Comparison of ENCODE assay signal across 16 cellular contexts in the genomic region with DNA sequence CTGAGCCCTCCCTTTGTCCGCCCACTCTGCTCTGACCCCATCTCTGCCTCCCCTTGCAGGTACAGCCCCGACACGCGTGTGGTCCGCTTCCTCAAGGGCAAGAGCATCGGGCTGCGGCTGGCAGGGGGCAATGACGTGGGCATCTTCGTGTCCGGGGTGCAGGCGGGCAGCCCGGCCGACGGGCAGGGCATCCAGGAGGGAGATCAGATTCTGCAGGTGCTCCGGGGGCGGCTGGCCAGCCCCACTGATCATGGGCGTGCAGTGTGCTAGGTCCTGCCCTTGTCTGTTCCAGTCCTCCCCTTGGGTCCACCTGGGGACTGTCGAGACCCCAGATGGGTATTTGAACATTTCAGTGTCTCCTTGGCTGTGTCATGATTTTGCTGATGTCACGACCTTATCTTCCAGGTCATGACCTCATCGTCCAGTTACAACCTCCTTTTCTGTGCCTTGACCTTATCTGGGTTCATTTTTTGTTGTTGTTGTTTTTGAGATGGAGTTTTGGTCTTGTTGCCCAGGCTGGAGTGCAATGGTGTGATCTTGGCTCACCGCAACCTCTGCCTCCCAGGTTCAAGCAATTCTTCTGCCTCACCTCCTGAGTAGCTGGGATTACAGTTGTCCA. TPM values are rescaled to one million over a fixed set of nuclear protein-coding genes. Genes with fewer than 3 reads are reported as not detected.
DNase-seq lines count a peak whose midpoint lies in the region; ATAC-seq and TF ChIP-seq lines count a peak whose summit lies in the region.
"Had no signal": no experiment of that assay in that cellular context is flagged by ENCODE, and none has a peak within 500 bp of the region (broad histone marks: within the 10 kb centered on the region; RNA-seq: fewer than 3 reads in every experiment).

No MANE protein-coding gene starts in this region.

- H3K4me1 ChIP-seq in CD4-positive, CD25-positive, alpha-beta regulatory T cell (ENCODE audit: control insufficient read depth, insufficient read depth, low read length, poor library complexity, severe bottlenecking), result peaks cover 24% of the 10 kb centered on the region
- H3K4me1 ChIP-seq in HEK293 (ENCODE audit: control insufficient read depth, insufficient read depth, low read length) (no peaks in the 10 kb centered on the region), osteoblast (ENCODE audit: insufficient read depth, low read length) (no peaks in the 10 kb centered on the region)
- H3K4me1 ChIP-seq: Caco-2 had no signal

- peaks cover 7 to 34% (median 20%) of the 10 kb centered on the region in 4 donors for H3K4me1 Mint-ChIP-seq in CD4-positive, CD25-positive, alpha-beta regulatory T cell
- H3K4me1 Mint-ChIP-seq in neural crest cell, result no peaks in the 10 kb centered on the region
- H3K4me1 Mint-ChIP-seq in naive thymus-derived CD8-positive, alpha-beta T cell, result peaks cover 8 to 21% (median 16%) of the 10 kb centered on the region in 4 donors

- H3K4me3 Mint-ChIP-seq in CD4-positive, CD25-positive, alpha-beta regulatory T cell, result no peak overlapping the region
- H3K4me3 Mint-ChIP-seq in neural crest cell, result no peak overlapping the region
- no peak overlapping the region for H3K4me3 Mint-ChIP-seq in naive thymus-derived CD8-positive, alpha-beta T cell
- H3K4me3 Mint-ChIP-seq: CD8-positive, alpha-beta T cell had no signal

- no peak overlapping the region for H2AFZ ChIP-seq in osteoblast (ENCODE audit: low read length)

- no peaks in the 10 kb centered on the region for H3K27me3 ChIP-seq in CD4-positive, CD25-positive, alpha-beta regulatory T cell (ENCODE audit: control insufficient read depth, insufficient read depth, low read length)
- no peaks in the 10 kb centered on the region for H3K27me3 ChIP-seq in osteoblast (ENCODE audit: insufficient read depth, low read length)

- H3K36me3 Mint-ChIP-seq in CD4-positive, CD25-positive, alpha-beta regulatory T cell, result peaks cover 43% of the 10 kb centered on the region
- no peaks in the 10 kb centered on the region for H3K36me3 Mint-ChIP-seq in neural crest cell (ENCODE audit: low read depth)
- peaks cover 0 to 13% (median 0%) of the 10 kb centered on the region in 3 donors for H3K36me3 Mint-ChIP-seq in naive thymus-derived CD8-positive, alpha-beta T cell

- H3K9me3 Mint-ChIP-seq in CD4-positive, CD25-positive, alpha-beta regulatory T cell, result peaks cover 0 to 2% (median 0%) of the 10 kb centered on the region in 7 donors
- no peaks in the 10 kb centered on the region for H3K9me3 Mint-ChIP-seq in neural crest cell
- H3K9me3 Mint-ChIP-seq in naive thymus-derived CD8-positive, alpha-beta T cell, result no peaks in the 10 kb centered on the region
- H3K9me3 Mint-ChIP-seq: CD8-positive, alpha-beta T cell had no signal

- H4K20me1 ChIP-seq in osteoblast (ENCODE audit: insufficient read depth, low read length), result no peaks in the 10 kb centered on the region

- CTCF ChIA-PET in HEK293 (lab: Yijun Ruan, JAX), result interaction anchor here (0.6 kb wide), 1 partner anchor 1951 kb away, joined by 3 read pairs; no protein-coding TSS in a partner anchor

- H3K4me2 ChIP-seq in osteoblast (ENCODE audit: insufficient read depth, low read length), result no peak overlapping the region

- H3K27ac Mint-ChIP-seq in CD4-positive, CD25-positive, alpha-beta regulatory T cell, result peak overlapping the region in 2 of 3 donors; percentile 78 to 80
- H3K27ac Mint-ChIP-seq in neural crest cell (ENCODE audit: unreplicated experiment), result peak overlapping the region; percentile 4
- H3K27ac Mint-ChIP-seq in naive thymus-derived CD8-positive, alpha-beta T cell, result peak overlapping the region in 1 of 10 donors; percentile 25
- H3K27ac Mint-ChIP-seq: CD8-positive, alpha-beta T cell had no signal

- H3K27me3 Mint-ChIP-seq in CD4-positive, CD25-positive, alpha-beta regulatory T cell, result no peaks in the 10 kb centered on the region
- H3K27me3 Mint-ChIP-seq in neural crest cell (ENCODE audit: low read depth), result peaks cover 16% of the 10 kb centered on the region
- no peaks in the 10 kb centered on the region for H3K27me3 Mint-ChIP-seq in naive thymus-derived CD8-positive, alpha-beta T cell

- H3K4me3 ChIP-seq in CD4-positive, CD25-positive, alpha-beta regulatory T cell (ENCODE audit: low read depth, low read length), result no peak overlapping the region
- H3K4me3 ChIP-seq in HEK293 (ENCODE audit: low read depth, low read length) (no peak overlapping the region), osteoblast (ENCODE audit: insufficient read depth, low read length) (no peak overlapping the region)

- H3K79me2 ChIP-seq in osteoblast (ENCODE audit: insufficient read depth, low read length), result no peaks in the 10 kb centered on the region

- TF ChIP-seq CTCF in HEK293 (tag by site-specific recombination; IDR thresholded peaks at IDR 0.05), result no peak
- no peak for TF ChIP-seq CTCF in neural crest cell (conservative IDR thresholded peaks at IDR 0.05)
- TF ChIP-seq CTCF in osteoblast (IDR thresholded peaks at IDR 0.05; ENCODE audit: extremely low read depth, low read depth, low read length), result no peak

- H3K27ac ChIP-seq in CD4-positive, CD25-positive, alpha-beta regulatory T cell (ENCODE audit: insufficient read depth, low read length, poor library complexity, severe bottlenecking), result no peak overlapping the region
- H3K27ac ChIP-seq in HEK293 (ENCODE audit: extremely low read depth, low read depth, low read length), result no peak overlapping the region
- H3K27ac ChIP-seq in osteoblast (ENCODE audit: low read depth, low read length), result no peak overlapping the region

- POLR2A ChIA-PET in HEK293 (lab: Yijun Ruan, JAX), result no interaction called here
- POLR2A ChIA-PET in naive thymus-derived CD8-positive, alpha-beta T cell (lab: Charles Lee), result no interaction called here

- H3K9me3 ChIP-seq in CD4-positive, CD25-positive, alpha-beta regulatory T cell (ENCODE audit: control insufficient read depth in 2 of 2, low read length in 2 of 2), result no peaks in the 10 kb centered on the region
- H3K9me3 ChIP-seq in HEK293 (ENCODE audit: control insufficient read depth, insufficient read depth, low read depth, low read length) (no peaks in the 10 kb centered on the region), osteoblast (ENCODE audit: low read depth, low read length) (no peaks in the 10 kb centered on the region)
- H3K9me3 ChIP-seq: Caco-2 had no signal

- no peak for DNase-seq in CD4-positive, CD25-positive, alpha-beta regulatory T cell
- no peak for DNase-seq in neural crest cell (ENCODE audit: low read depth, low spot score)
- DNase-seq in osteoblast (ENCODE audit: insufficient read length, low spot score, missing footprints), result peak; percentile 77
- DNase-seq in naive thymus-derived CD8-positive, alpha-beta T cell, result no peak
- DNase-seq: C1 segment of cervical spinal cord; Caco-2; CD8-positive, alpha-beta T cell; DMS153; DND-41; GOT3; HCEC 1CT had no signal

- H3K36me3 ChIP-seq in CD4-positive, CD25-positive, alpha-beta regulatory T cell (ENCODE audit: control insufficient read depth, insufficient read depth, low read length), result peaks cover 20% of the 10 kb centered on the region
- H3K36me3 ChIP-seq in HEK293 (ENCODE audit: control insufficient read depth in 2 of 2, insufficient read depth in 1 of 2, low read length in 2 of 2), result no peaks in the 10 kb centered on the region
- H3K36me3 ChIP-seq in osteoblast (ENCODE audit: insufficient read depth, low read length), result no peaks in the 10 kb centered on the region

- ATAC-seq in CD4-positive, CD25-positive, alpha-beta regulatory T cell (ENCODE audit: low read depth in 2 of 2), result no peak
- ATAC-seq in GM19035 (IDR thresholded peaks at IDR 0.05; ENCODE audit: unreplicated experiment), result no peak
- no peak for ATAC-seq in naive thymus-derived CD8-positive, alpha-beta T cell
- ATAC-seq: CD8-positive, alpha-beta T cell had no signal

RNA-seq across cellular contexts. Expression of a gene that starts 25.3 kb away (rescaled TPM):
- 81.0 TPM for total RNA-seq in CD4-positive, CD25-positive, alpha-beta regulatory T cell
- 10 to 100 TPM; 35.0 to 50.2 (median 44.2) TPM for polyA plus RNA-seq in CD4-positive, CD25-positive, alpha-beta regulatory T cell
- 22.8 and 24.5 TPM in 2 replicates for total RNA-seq in neural crest cell
- 22.4 and 24.2 TPM in 2 replicates for total RNA-seq in osteoblast
- total RNA-seq in naive thymus-derived CD8-positive, alpha-beta T cell, result 10 to 100 TPM; 72.8 to 80.4 TPM
- polyA plus RNA-seq in naive thymus-derived CD8-positive, alpha-beta T cell, result 10 to 100 TPM; 25.0 to 33.0 (median 27.1) TPM

RNA-seq across cellular contexts. Expression of a gene that starts 26.3 kb away (rescaled TPM):
- 98.0 TPM for total RNA-seq in CD4-positive, CD25-positive, alpha-beta regulatory T cell
- 100 to 1,000 TPM; 143 to 208 (median 177) TPM for polyA plus RNA-seq in CD4-positive, CD25-positive, alpha-beta regulatory T cell
- 41.7 and 41.9 TPM in 2 replicates for total RNA-seq in neural crest cell
- total RNA-seq in osteoblast, result 41.6 and 44.8 TPM in 2 replicates
- total RNA-seq in naive thymus-derived CD8-positive, alpha-beta T cell, result 10 to 100 TPM; 51.6 to 51.9 TPM
- 100 to 1,000 TPM in 2 of 3 donors, 10 to 100 TPM in 1; 92.5 to 168 (median 120) TPM for polyA plus RNA-seq in naive thymus-derived CD8-positive, alpha-beta T cell

RNA-seq across cellular contexts. Expression of a gene that starts 28.0 kb away (rescaled TPM):
- 20.6 TPM for total RNA-seq in CD4-positive, CD25-positive, alpha-beta regulatory T cell
- 10 to 100 TPM; 22.9 to 34.4 (median 29.9) TPM for polyA plus RNA-seq in CD4-positive, CD25-positive, alpha-beta regulatory T cell
- total RNA-seq in neural crest cell (not detected in 2 replicates), osteoblast (not detected in 2 replicates)
- total RNA-seq in naive thymus-derived CD8-positive, alpha-beta T cell, result 10 to 100 TPM; 13.0 TPM
- polyA plus RNA-seq in naive thymus-derived CD8-positive, alpha-beta T cell, result 10 to 100 TPM in 1 of 3 donors, 1 to 10 TPM in 2; 5.2 to 11.1 (median 8.9) TPM
- total RNA-seq: A673 had no signal
- polyA plus RNA-seq: BJ had no signal

RNA-seq across cellular contexts. Expression of a gene that starts 35.8 kb away (rescaled TPM):
- total RNA-seq in CD4-positive, CD25-positive, alpha-beta regulatory T cell, result not detected
- polyA plus RNA-seq in CD4-positive, CD25-positive, alpha-beta regulatory T cell, result under 1 TPM in 2 of 4 donors, not detected in 2; 0.08 to 0.09 TPM
- total RNA-seq in neural crest cell (not detected in 2 replicates), osteoblast (not detected in 2 replicates)
- not detected for total RNA-seq in naive thymus-derived CD8-positive, alpha-beta T cell
- not detected for polyA plus RNA-seq in naive thymus-derived CD8-positive, alpha-beta T cell
- total RNA-seq: A172; A673; Caco-2; CD8-positive, alpha-beta T cell had no signal
- polyA plus RNA-seq: BJ had no signal

RNA-seq across cellular contexts. Expression of a gene that starts 35.9 kb away (rescaled TPM):
- 28.1 TPM for total RNA-seq in CD4-positive, CD25-positive, alpha-beta regulatory T cell
- polyA plus RNA-seq in CD4-positive, CD25-positive, alpha-beta regulatory T cell, result 1 to 10 TPM; 3.8 to 5.7 (median 4.2) TPM
- total RNA-seq in neural crest cell (39.5 and 40.1 TPM in 2 replicates), osteoblast (30.4 and 31.5 TPM in 2 replicates)
- total RNA-seq in naive thymus-derived CD8-positive, alpha-beta T cell, result 10 to 100 TPM; 30.6 to 32.0 TPM
- polyA plus RNA-seq in naive thymus-derived CD8-positive, alpha-beta T cell, result 10 to 100 TPM in 1 of 3 donors, 1 to 10 TPM in 2; 3.9 to 10.1 (median 7.4) TPM

Comparison
In these comparisons a context has a peak if more than half of its experiments do, and no peak if none do; other contexts are left out.
1. RNA of a gene that starts 28.0 kb away (total RNA-seq): 20.6 TPM in CD4-positive, CD25-positive, alpha-beta regulatory T cell (single experiment) and 13.0 TPM in naive thymus-derived CD8-positive, alpha-beta T cell; not detected in neural crest cell and not detected in osteoblast; every median in the first group is over 10 times any median in the second.